12 cellular contexts compared by ENCODE assay signal in the genomic region with DNA sequence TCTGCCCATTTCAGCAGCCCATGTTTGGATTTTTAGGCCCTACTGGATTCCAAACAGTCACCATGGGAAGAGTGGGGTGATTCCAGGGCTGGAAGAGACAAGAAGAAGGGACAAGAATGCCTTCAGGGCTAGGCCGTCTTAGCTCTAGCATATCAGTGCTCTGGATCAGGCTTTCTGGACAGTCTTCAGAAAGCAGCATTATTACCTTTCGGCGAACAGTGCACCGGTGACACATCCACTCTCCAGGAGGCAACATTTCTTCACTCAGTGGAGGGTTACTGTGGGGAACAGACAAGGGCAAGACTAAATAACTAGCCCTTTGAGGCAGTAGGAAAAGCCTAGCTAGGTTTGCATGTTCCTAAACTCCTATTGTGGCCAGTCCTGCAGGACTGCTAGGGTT. TPM values are rescaled to one million over a fixed set of nuclear protein-coding genes. Genes with fewer than 3 reads are reported as not detected.
DNase-seq lines count a peak whose midpoint lies in the region; ATAC-seq and TF ChIP-seq lines count a peak whose summit lies in the region.
"Had no signal": no experiment of that assay in that cellular context is flagged by ENCODE, and none has a peak within 500 bp of the region (broad histone marks: within the 10 kb centered on the region; RNA-seq: fewer than 3 reads in every experiment).

No MANE protein-coding gene starts in this region.

- no TSS peak for BruUV-seq in A673 (replicated peaks; lab: Mats Ljungman, UMichigan)

- no peak overlapping the region for H2AFZ ChIP-seq in hepatocyte
- H2AFZ ChIP-seq: parathyroid adenoma had no signal

- no peak for TF ChIP-seq CTCF in A673 (conservative IDR thresholded peaks at IDR 0.05; ENCODE audit: low read depth, low read length)
- TF ChIP-seq CTCF in brain microvascular endothelial cell (IDR thresholded peaks at IDR 0.05; ENCODE audit: low read depth, low read length, missing control alignments), result no peak
- TF ChIP-seq CTCF in hepatocyte (IDR thresholded peaks at IDR 0.05; ENCODE audit: poor library complexity), result no peak

- peaks cover 37% of the 10 kb centered on the region for H3K36me3 ChIP-seq in A673 (ENCODE audit: insufficient read depth, low read length, poor library complexity, severe bottlenecking)
- H3K36me3 ChIP-seq in KOPT-K1 (ENCODE audit: insufficient read depth, low read length), result peaks cover 71% of the 10 kb centered on the region
- H3K36me3 ChIP-seq in brain microvascular endothelial cell (replicated peaks), result peaks cover 17% of the 10 kb centered on the region
- peaks cover 18 to 21% of the 10 kb centered on the region in 2 donors for H3K36me3 ChIP-seq in muscle layer of duodenum (ENCODE audit: control insufficient read depth in 1 of 2, insufficient read depth in 2 of 2, low read length in 2 of 2)
- no peaks in the 10 kb centered on the region for H3K36me3 ChIP-seq in hepatocyte (replicated peaks; ENCODE audit: insufficient read depth, low read depth)

- WGBS in hepatocyte (ENCODE audit: low lambda C conversion rate, missing lambda C conversion rate), result 74% methylated on average over 4 of the region's 4 CpGs

- H3K9me2 ChIP-seq in hepatocyte (replicated peaks; ENCODE audit: insufficient read depth), result no peaks in the 10 kb centered on the region

- no peaks in the 10 kb centered on the region for H3K9me3 ChIP-seq in A673 (ENCODE audit: low read depth, low read length, poor library complexity, severe bottlenecking)
- no peaks in the 10 kb centered on the region for H3K9me3 ChIP-seq in KOPT-K1 (ENCODE audit: insufficient read depth, low read length, poor library complexity, severe bottlenecking)
- no peaks in the 10 kb centered on the region for H3K9me3 ChIP-seq in muscle layer of duodenum (ENCODE audit: control insufficient read depth in 1 of 2, low read length in 2 of 2)
- no peaks in the 10 kb centered on the region for H3K9me3 ChIP-seq in hepatocyte (ENCODE audit: low read depth)

- no peak for DNase-seq in A673 (ENCODE audit: low spot score)
- no peak for DNase-seq in brain microvascular endothelial cell
- DNase-seq in KG1 (lab: John Stamatoyannopoulos, UW), result no peak
- DNase-seq in NCI-H2196 (lab: John Stamatoyannopoulos, UW; ENCODE audit: unreplicated experiment), result no peak
- no peak for DNase-seq in hepatocyte (ENCODE audit: low spot score)
- DNase-seq: C1 segment of cervical spinal cord, dorsolateral prefrontal cortex, NCI-H2171 treated with DMSO at 0.1 percent for 48 hours had no signal

- in situ Hi-C loops in brain microvascular endothelial cell (cut with HindIII; ENCODE audit: low pct_ligation_motif_present, low sequenced_read_pairs), result no loop called here

- no peak overlapping the region for H3K4me2 ChIP-seq in hepatocyte

- POLR2A ChIA-PET in A673 (lab: Charles Lee; ENCODE audit: low non-redundant PET), result interaction anchor here (0.5 kb wide), 1 partner anchor 163 kb away, joined by 3 read pairs; no protein-coding TSS in a partner anchor

- CTCF ChIA-PET in A673 (lab: Charles Lee), result no interaction called here

- H3K4me3 ChIP-seq in A673 (ENCODE audit: low read depth, low read length, poor library complexity, severe bottlenecking) (no peak overlapping the region), brain microvascular endothelial cell (ENCODE audit: low read depth, low read length) (no peak overlapping the region), muscle layer of duodenum (ENCODE audit: low read depth in 1 of 2, low read length in 2 of 2) (no peak overlapping the region), hepatocyte (no peak overlapping the region)
- H3K4me3 ChIP-seq: dorsolateral prefrontal cortex had no signal

- H3K79me2 ChIP-seq in hepatocyte, result peaks cover 86% of the 10 kb centered on the region

- H3K27me3 ChIP-seq in A673 (replicated peaks; ENCODE audit: insufficient read depth, low read depth, low read length, poor library complexity) (no peaks in the 10 kb centered on the region), brain microvascular endothelial cell (replicated peaks) (no peaks in the 10 kb centered on the region), muscle layer of duodenum (ENCODE audit: low read depth, low read length) (no peaks in the 10 kb centered on the region), hepatocyte (no peaks in the 10 kb centered on the region)
- H3K27me3 ChIP-seq: dorsolateral prefrontal cortex had no signal

- H3K4me1 ChIP-seq in A673 (ENCODE audit: insufficient read depth, low read length, poor library complexity, severe bottlenecking), result peaks cover 8% of the 10 kb centered on the region
- peaks cover 4 to 8% of the 10 kb centered on the region in 2 donors for H3K4me1 ChIP-seq in muscle layer of duodenum (ENCODE audit: control insufficient read depth in 1 of 2, insufficient read depth in 2 of 2, low read length in 2 of 2)
- H3K4me1 ChIP-seq in hepatocyte (ENCODE audit: insufficient read depth), result no peaks in the 10 kb centered on the region

- intact Hi-C loops in A673 (cut with micrococcal nuclease; ENCODE audit: unreplicated experiment), result no loop called here

- peak overlapping the region; percentile 43 for H3K27ac ChIP-seq in A673 (ENCODE audit: low read depth, low read length, poor library complexity, severe bottlenecking)
- peak overlapping the region; percentile 51 for H3K27ac ChIP-seq in KOPT-K1 (ENCODE audit: low read depth, low read length, poor library complexity, severe bottlenecking)
- peak overlapping the region; percentile 4 for H3K27ac ChIP-seq in brain microvascular endothelial cell
- peak overlapping the region; percentile 70 for H3K27ac ChIP-seq in muscle layer of duodenum (ENCODE audit: low read length)
- no peak overlapping the region for H3K27ac ChIP-seq in hepatocyte

- ATAC-seq in GM21619 (IDR thresholded peaks at IDR 0.05; ENCODE audit: unreplicated experiment), result no peak

- H4K20me1 ChIP-seq in hepatocyte (ENCODE audit: insufficient read depth, poor library complexity, severe bottlenecking), result peaks cover 53% of the 10 kb centered on the region

RNA-seq across cellular contexts. Expression of a gene that starts 23.9 kb away (rescaled TPM):
- 37.3 and 41.9 TPM in 2 replicates for total RNA-seq in A673 (2021)
- total RNA-seq in hepatocyte, result 14.9 and 22.4 TPM in 2 replicates
- 10.8 and 15.4 TPM in 2 replicates for polyA plus RNA-seq in hepatocyte

RNA-seq across cellular contexts. Expression of a gene that starts 24.5 kb away (rescaled TPM):
- 63.3 and 73.4 TPM in 2 replicates for total RNA-seq in A673 (2021)
- 18.2 and 19.0 TPM in 2 replicates for total RNA-seq in hepatocyte
- 10.0 and 12.1 TPM in 2 replicates for polyA plus RNA-seq in hepatocyte

RNA-seq across cellular contexts. Expression of a gene that starts 29.3 kb away (rescaled TPM):
- 79.1 and 112 TPM in 2 replicates for total RNA-seq in A673 (2021)
- total RNA-seq in hepatocyte, result 31.8 and 42.0 TPM in 2 replicates
- polyA plus RNA-seq in hepatocyte, result 56.4 and 64.0 TPM in 2 replicates
